ENCODE assay signal across 1 cellular context in the genomic region with DNA sequence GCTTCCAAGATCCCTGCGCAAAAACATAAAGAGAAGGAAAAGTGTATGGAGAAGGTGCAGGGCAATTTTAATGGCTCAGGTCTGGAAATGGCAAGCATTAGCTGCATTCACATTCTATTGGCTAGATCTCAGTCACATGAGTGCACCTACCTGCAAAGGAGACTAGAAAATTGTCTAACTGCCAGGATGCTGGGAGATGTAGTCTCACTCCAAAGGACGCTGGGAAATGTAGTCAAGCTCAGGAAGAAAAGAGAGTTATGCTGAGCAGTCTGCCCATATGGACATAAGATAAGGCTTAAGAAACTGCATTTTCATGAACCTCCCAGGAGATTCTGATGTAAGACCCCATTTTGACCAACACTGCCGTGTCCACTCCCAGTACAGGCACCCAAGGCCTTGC.
TF ChIP-seq lines count a peak whose summit lies in the region.

No MANE protein-coding gene starts in this region.

TF ChIP-seq in H1, 55 proteins besides CTCF, POLR2A, EP300 and RAD21 (continued from another document):
- TF ChIP-seq, protein P1, sequence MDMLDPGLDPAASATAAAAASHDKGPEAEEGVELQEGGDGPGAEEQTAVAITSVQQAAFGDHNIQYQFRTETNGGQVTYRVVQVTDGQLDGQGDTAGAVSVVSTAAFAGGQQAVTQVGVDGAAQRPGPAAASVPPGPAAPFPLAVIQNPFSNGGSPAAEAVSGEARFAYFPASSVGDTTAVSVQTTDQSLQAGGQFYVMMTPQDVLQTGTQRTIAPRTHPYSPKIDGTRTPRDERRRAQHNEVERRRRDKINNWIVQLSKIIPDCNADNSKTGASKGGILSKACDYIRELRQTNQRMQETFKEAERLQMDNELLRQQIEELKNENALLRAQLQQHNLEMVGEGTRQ (IDR thresholded peaks at IDR 0.05; ENCODE audit: low read length): peak; percentile 71
- TF ChIP-seq EGR1 (IDR thresholded peaks at IDR 0.05; ENCODE audit: borderline replicate concordance, low read depth, low read length) (no peak), BACH1 (IDR thresholded peaks at IDR 0.05; ENCODE audit: low read length) (no peak), TAF7 (optimal IDR thresholded peaks at IDR 0.05; ENCODE audit: borderline replicate concordance, low read depth, low read length) (no peak), POU5F1 (IDR thresholded peaks at IDR 0.05; ENCODE audit: low read depth, low read length) (no peak), SIX5 (IDR thresholded peaks at IDR 0.05; ENCODE audit: low read depth, low read length) (peak; percentile 90), ZNF274 (IDR thresholded peaks at IDR 0.05; ENCODE audit: borderline replicate concordance, extremely low read depth, low read length) (no peak)
